Comparison of ENCODE assay signal across 18 cellular contexts in genomic region chr16:27485126-27485525, GRCh38.
DNase-seq lines count a peak whose midpoint lies in the region; ATAC-seq and TF ChIP-seq lines count a peak whose summit lies in the region.
"Had no signal": no experiment of that assay in that cellular context is flagged by ENCODE, and none has a peak within 500 bp of the region (broad histone marks: within the 10 kb centered on the region; RNA-seq: fewer than 3 reads in every experiment).

No MANE protein-coding gene starts in this region.

- CTCF ChIA-PET in RWPE1 (lab: Yijun Ruan, JAX), result no interaction called here

- peak overlapping the region; percentile 8; the same call in 1 of the 2 replicates for H3K27ac Mint-ChIP-seq in HFFc6
- no peak overlapping the region for H3K27ac Mint-ChIP-seq in endothelial cell (ENCODE audit: unreplicated experiment)
- H3K27ac Mint-ChIP-seq in neural progenitor cell, result peak overlapping the region; percentile 26

- ATAC-seq in HG02571 (IDR thresholded peaks at IDR 0.05; ENCODE audit: unreplicated experiment), result no peak
- ATAC-seq in GM21423 (IDR thresholded peaks at IDR 0.05; ENCODE audit: unreplicated experiment), result no peak
- ATAC-seq: A549 had no signal

- H3K4me3 ChIP-seq in neural progenitor cell, result no peak overlapping the region
- H3K4me3 ChIP-seq: A549 had no signal

- H3K4me3 Mint-ChIP-seq in HFFc6, result no peak overlapping the region
- H3K4me3 Mint-ChIP-seq in endothelial cell (ENCODE audit: unreplicated experiment), result peak overlapping the region; percentile 47
- no peak overlapping the region for H3K4me3 Mint-ChIP-seq in neural progenitor cell
- H3K4me3 Mint-ChIP-seq: CD4-positive, alpha-beta memory T cell; H9 had no signal

- H3K4me1 ChIP-seq in neural progenitor cell, result no peaks in the 10 kb centered on the region
- H3K4me1 ChIP-seq: A549, BE2C had no signal

- no peaks in the 10 kb centered on the region for H3F3A ChIP-seq in neural progenitor cell (ENCODE audit: low read depth)

- H3K36me3 Mint-ChIP-seq in HFFc6 (ENCODE audit: low read depth) (peaks cover 47% of the 10 kb centered on the region), endothelial cell (ENCODE audit: low read depth, unreplicated experiment) (peaks cover 78% of the 10 kb centered on the region), neural progenitor cell (peaks cover 58% of the 10 kb centered on the region)

- H2AFZ ChIP-seq in neural progenitor cell (replicated peaks), result no peak overlapping the region

- in situ Hi-C loops in G401 (cut with HindIII; ENCODE audit: low sequenced_read_pairs), result no loop called here

- H3K9me3 ChIP-seq in neural progenitor cell (ENCODE audit: low read depth), result no peaks in the 10 kb centered on the region
- H3K9me3 ChIP-seq: A549, BE2C had no signal

- no peak overlapping the region for H3K9ac ChIP-seq in neural progenitor cell

- 0 out of 2 replicates have a peak, but pooled peaks cover 1% of the 10 kb centered on the region for H3K27me3 Mint-ChIP-seq in HFFc6 (ENCODE audit: insufficient read depth)
- H3K27me3 Mint-ChIP-seq in endothelial cell (ENCODE audit: unreplicated experiment), result no peaks in the 10 kb centered on the region
- no peaks in the 10 kb centered on the region for H3K27me3 Mint-ChIP-seq in neural progenitor cell (ENCODE audit: insufficient read depth, low read depth)
- H3K27me3 Mint-ChIP-seq: CD4-positive, alpha-beta memory T cell had no signal

- no peak overlapping the region for H3K4me2 ChIP-seq in neural progenitor cell
- H3K4me2 ChIP-seq: A549 had no signal

- TF ChIP-seq CTCF in HFFc6 (IDR thresholded peaks at IDR 0.05) (no peak), endothelial cell (IDR thresholded peaks at IDR 0.05; ENCODE audit: unreplicated experiment) (no peak), neural progenitor cell (IDR thresholded peaks at IDR 0.05) (no peak), RWPE1 (conservative IDR thresholded peaks at IDR 0.05; ENCODE audit: low read depth) (no peak)

- POLR2A ChIA-PET in RWPE1 (lab: Yijun Ruan, JAX; ENCODE audit: low non-redundant PET), result no interaction called here

- no peaks in the 10 kb centered on the region for H3K9me3 Mint-ChIP-seq in HFFc6
- no peaks in the 10 kb centered on the region for H3K9me3 Mint-ChIP-seq in endothelial cell (ENCODE audit: unreplicated experiment)
- no peaks in the 10 kb centered on the region for H3K9me3 Mint-ChIP-seq in neural progenitor cell
- H3K9me3 Mint-ChIP-seq: CD4-positive, alpha-beta memory T cell; H9 had no signal

- H3K36me3 ChIP-seq in neural progenitor cell, result no peaks in the 10 kb centered on the region

- DNase-seq in G401 (ENCODE audit: low spot score) (peak; percentile 2), HFFc6 (no peak), endothelial cell (ENCODE audit: low spot score) (no peak), neural progenitor cell (ENCODE audit: low spot score) (no peak), RWPE1 (ENCODE audit: low spot score) (no peak)
- DNase-seq: BE2C; CD4-positive, alpha-beta memory T cell; DMS153; DMS79 treated with DMSO at 0.1 percent for 48 hours; EL; GDM1; GOT3; H9 had no signal

- no peaks in the 10 kb centered on the region for H4K20me1 ChIP-seq in neural progenitor cell (ENCODE audit: low read depth)

- H3K79me2 ChIP-seq in neural progenitor cell (ENCODE audit: low read depth), result no peaks in the 10 kb centered on the region

- H3K27ac ChIP-seq in neural progenitor cell, result no peak overlapping the region
- H3K27ac ChIP-seq in RWPE1, result no peak overlapping the region
- H3K27ac ChIP-seq: A549, C4-2B, HL-60 had no signal

- H3K4me1 Mint-ChIP-seq in HFFc6 (ENCODE audit: low read depth), result no peaks in the 10 kb centered on the region
- no peaks in the 10 kb centered on the region for H3K4me1 Mint-ChIP-seq in endothelial cell (ENCODE audit: unreplicated experiment)
- H3K4me1 Mint-ChIP-seq in neural progenitor cell, result no peaks in the 10 kb centered on the region
- H3K4me1 Mint-ChIP-seq: CD4-positive, alpha-beta memory T cell; H9 had no signal

- H3K27me3 ChIP-seq in neural progenitor cell, result no peaks in the 10 kb centered on the region
- H3K27me3 ChIP-seq: BE2C had no signal
